In genomic region chr15:98421419-98422085, GRCh38 we compare ENCODE assay signal across 8 cellular contexts.
DNase-seq lines count a peak whose midpoint lies in the region; ATAC-seq and TF ChIP-seq lines count a peak whose summit lies in the region.

No MANE protein-coding gene starts in this region.

- H3K36me3 Mint-ChIP-seq in activated naive CD8-positive, alpha-beta T cell treated with anti-CD3 and anti-CD28 coated beads for 36 hours, result no peaks in the 10 kb centered on the region

- H3K27ac ChIP-seq in left ventricle myocardium inferior (replicated peaks), result no peak overlapping the region

- ATAC-seq in HG03521 (IDR thresholded peaks at IDR 0.05; ENCODE audit: unreplicated experiment), result peak; percentile 75
- no peak for ATAC-seq in GM18873 (IDR thresholded peaks at IDR 0.05; ENCODE audit: low FRiP score, unreplicated experiment)

- peaks cover 3% of the 10 kb centered on the region for H3K4me1 Mint-ChIP-seq in activated naive CD8-positive, alpha-beta T cell treated with anti-CD3 and anti-CD28 coated beads for 36 hours

- no peak overlapping the region for H3K4me3 Mint-ChIP-seq in activated naive CD8-positive, alpha-beta T cell treated with anti-CD3 and anti-CD28 coated beads for 36 hours

- peaks cover 20% of the 10 kb centered on the region for H3K4me1 ChIP-seq in left ventricle myocardium inferior

- intact Hi-C loops in left ventricle myocardium inferior (cut with micrococcal nuclease), result loop anchor here (10.0 kb wide), 1 partner anchor 517 kb away; no protein-coding TSS in a partner anchor

- peak; percentile 98 for TF ChIP-seq CTCF in left ventricle myocardium inferior (IDR thresholded peaks at IDR 0.05; ENCODE audit: borderline replicate concordance)

- no peak overlapping the region for H3K27ac Mint-ChIP-seq in activated naive CD8-positive, alpha-beta T cell treated with anti-CD3 and anti-CD28 coated beads for 36 hours

- peak overlapping the region; percentile 57 for H3K4me3 ChIP-seq in left ventricle myocardium inferior

- DNase-seq in C1 segment of cervical spinal cord (lab: John Stamatoyannopoulos, UW) (peak in 9 of 14 donors; percentile 6 to 67 (median 29)), GM19240 (ENCODE audit: insufficient read length, low spot score) (peak; percentile 43), SK-N-DZ (ENCODE audit: low spot score) (peak; percentile 39), left ventricle myocardium inferior (peak; percentile 65), putamen (ENCODE audit: low spot score) (peak; percentile 43)
- DNase-seq in activated naive CD8-positive, alpha-beta T cell treated with anti-CD3 and anti-CD28 coated beads for 36 hours, result peak; percentile 71

- peaks cover 57% of the 10 kb centered on the region for H3K27me3 Mint-ChIP-seq in activated naive CD8-positive, alpha-beta T cell treated with anti-CD3 and anti-CD28 coated beads for 36 hours

- H3K9me3 ChIP-seq in left ventricle myocardium inferior (replicated peaks), result no peaks in the 10 kb centered on the region

- peaks cover 83% of the 10 kb centered on the region for H3K27me3 ChIP-seq in left ventricle myocardium inferior (ENCODE audit: low read depth)

- H3K9me3 Mint-ChIP-seq in activated naive CD8-positive, alpha-beta T cell treated with anti-CD3 and anti-CD28 coated beads for 36 hours, result no peaks in the 10 kb centered on the region

- H3K36me3 ChIP-seq in left ventricle myocardium inferior, result no peaks in the 10 kb centered on the region
